Comparison of ENCODE assay signal across 18 cellular contexts in the genomic region with DNA sequence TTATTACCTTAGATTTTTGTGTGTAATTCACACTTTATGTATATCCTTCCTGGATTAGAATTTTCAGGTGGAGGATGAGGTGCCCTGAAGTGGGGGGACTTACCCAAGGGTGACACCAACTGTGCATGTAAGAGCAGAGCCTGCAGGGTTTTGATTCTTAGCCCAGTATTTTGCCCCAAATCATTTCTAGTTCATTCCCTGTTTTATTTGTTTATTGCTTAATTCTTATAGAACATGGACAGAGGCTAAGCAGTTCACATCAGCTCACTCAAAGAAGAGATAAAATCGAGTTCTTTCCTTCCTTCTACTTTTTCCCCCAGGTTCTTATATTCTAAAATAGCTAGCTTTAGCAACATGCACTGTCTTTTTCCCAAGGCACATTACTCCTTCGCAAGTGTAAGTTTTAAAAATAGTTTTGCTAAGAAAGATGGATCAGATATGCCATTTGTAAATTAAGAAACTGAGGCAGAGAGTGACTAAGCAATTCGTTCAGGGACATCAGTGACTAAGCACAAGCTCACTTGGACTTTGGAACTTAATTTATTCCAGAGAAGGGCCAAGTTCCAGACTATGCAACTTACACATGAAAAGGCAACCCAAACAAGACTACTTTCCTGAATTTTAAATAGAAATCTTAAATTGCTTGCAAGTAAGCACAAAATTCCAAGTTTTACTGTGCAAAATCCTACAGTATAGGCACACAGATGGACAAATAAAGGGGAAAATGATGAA.
"Had no signal": no experiment of that assay in that cellular context is flagged by ENCODE, and none has a peak within 500 bp of the region (broad histone marks: within the 10 kb centered on the region; RNA-seq: fewer than 3 reads in every experiment).

No MANE protein-coding gene starts in this region.

- ATAC-seq: esophagus mucosa, gastrocnemius medialis, heart right ventricle had no signal

- H3K4me1 ChIP-seq: gastrocnemius medialis, heart right ventricle, left ventricle myocardium inferior, right atrium auricular region had no signal

- H3K27me3 ChIP-seq: gastrocnemius medialis, right atrium auricular region had no signal

- H3K36me3 Mint-ChIP-seq: naive B cell, type B pancreatic cell had no signal

- H3K36me3 ChIP-seq: gastrocnemius medialis, heart right ventricle, left ventricle myocardium inferior, neutrophil, right atrium auricular region had no signal

- H3K27ac Mint-ChIP-seq: naive B cell, type B pancreatic cell had no signal

- H3K4me3 ChIP-seq: coronary artery, gastrocnemius medialis, heart right ventricle, left ventricle myocardium inferior, lung, right atrium auricular region, smooth muscle cell had no signal

- H3K9me3 ChIP-seq: gastrocnemius medialis, heart right ventricle, left ventricle myocardium inferior, neutrophil, right atrium auricular region had no signal

- H3K9me3 Mint-ChIP-seq: naive B cell, nephron progenitor cell, type B pancreatic cell had no signal

- H3K4me3 Mint-ChIP-seq: naive B cell, nephron progenitor cell, type B pancreatic cell had no signal

- H3K4me1 Mint-ChIP-seq: naive B cell had no signal

- H3K27ac ChIP-seq: coronary artery, gastrocnemius medialis, heart right ventricle, left ventricle myocardium inferior, neutrophil, right atrium auricular region had no signal

- DNase-seq: effector CD8-positive, alpha-beta T cell; gastrocnemius medialis; heart right ventricle; islet precursor cell; left ventricle myocardium inferior; mesenchymal stem cell; naive B cell; nephron progenitor cell; posterior cingulate gyrus; stimulated activated CD4-positive, alpha-beta T cell treated with anti-CD3 and anti-CD28 coated beads, Interleukin-2, amount 100 ng/mL, for 48 hours; stimulated activated naive CD4-positive, alpha-beta T cell treated with Interleukin-2 at 50 U/mL for 16 hours had no signal

- H3K4me2 ChIP-seq: smooth muscle cell had no signal
